Comparison of ENCODE assay signal across 9 cellular contexts in the genomic region with DNA sequence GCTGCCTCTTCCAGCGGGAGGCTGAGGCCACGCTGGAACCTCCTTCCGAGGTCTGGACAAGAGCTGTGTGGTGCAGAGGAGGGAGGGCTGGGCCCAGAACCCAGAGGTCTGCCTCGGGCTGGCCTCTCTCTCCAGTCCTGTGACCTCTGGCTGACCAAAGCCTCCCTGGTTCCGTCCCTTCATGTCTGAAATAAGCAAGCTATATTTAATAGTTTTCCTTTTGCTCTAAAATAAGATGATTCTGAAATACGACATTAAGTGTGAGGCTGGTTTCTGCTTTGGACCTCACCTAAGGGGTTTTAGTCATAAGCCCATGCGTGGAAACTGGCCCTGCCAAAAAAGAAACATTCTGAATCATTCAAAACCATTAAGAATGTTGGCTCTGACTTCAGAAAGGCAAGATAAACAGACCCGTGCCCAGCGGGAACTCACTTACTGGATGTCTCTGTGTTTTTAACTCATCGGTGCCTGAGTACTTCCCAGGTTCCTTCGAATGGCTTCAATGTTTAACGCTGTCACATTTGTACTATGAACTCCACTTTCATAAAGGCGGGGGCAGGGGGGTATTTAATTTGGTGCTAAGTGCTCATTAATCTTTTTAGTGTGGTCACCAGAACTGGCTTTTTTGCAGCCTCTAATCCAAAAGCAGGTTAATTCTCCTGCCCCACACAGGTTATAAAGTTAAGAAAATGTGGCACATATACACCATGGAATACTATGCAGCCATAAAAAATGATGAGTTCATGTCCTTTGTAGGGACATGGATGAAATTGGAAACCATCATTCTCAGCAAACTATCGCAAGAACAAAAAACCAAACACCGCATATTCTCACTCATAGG.
A peak's percentile ranks its signal among the peaks of the same experiment; 100 is the strongest.
DNase-seq lines count a peak whose midpoint lies in the region; ATAC-seq and TF ChIP-seq lines count a peak whose summit lies in the region.
"Had no signal": no experiment of that assay in that cellular context is flagged by ENCODE, and none has a peak within 500 bp of the region (broad histone marks: within the 10 kb centered on the region; RNA-seq: fewer than 3 reads in every experiment).

No MANE protein-coding gene starts in this region.

- peak overlapping the region; percentile 67 to 84 (median 71) for H3K27ac Mint-ChIP-seq in IgD-negative memory B cell
- no peak overlapping the region; a peak in 1 of 7 replicates for H3K27ac Mint-ChIP-seq in H9

- no peak overlapping the region for H2BK12ac ChIP-seq in H9 (ENCODE audit: insufficient read length, low read depth, low read length)

- intact Hi-C loops in right cardiac atrium (cut with DNase I) = loop anchor here (10.0 kb wide), 3 partner anchors 113 to 153 kb away; no protein-coding TSS in a partner anchor

- no peak overlapping the region for H4K5ac ChIP-seq in H9 (ENCODE audit: insufficient read length, low read depth, low read length)

- DNase-seq in right cardiac atrium (peak; percentile 72 to 86 (median 74)), NCI-H2107 (lab: John Stamatoyannopoulos, UW) (no peak), H9 (no peak), Kasumi-1 (lab: John Stamatoyannopoulos, UW) (no peak)
- DNase-seq: NCI-H1930 had no signal

- H3K27me3 Mint-ChIP-seq in IgD-negative memory B cell (no peaks in the 10 kb centered on the region), H9 (ENCODE audit: low read depth) (no peaks in the 10 kb centered on the region)

- no peak overlapping the region for H2AK5ac ChIP-seq in H9 (ENCODE audit: insufficient read length, low read length)

- H2BK15ac ChIP-seq in H9 (ENCODE audit: low read depth, low read length) = no peak overlapping the region

- H3K14ac ChIP-seq in H9 (ENCODE audit: insufficient read depth, low read length) = no peak overlapping the region

- no peaks in the 10 kb centered on the region for H3K9me3 ChIP-seq in right cardiac atrium (ENCODE audit: control insufficient read depth, low read length)
- H3K9me3 ChIP-seq in subcutaneous abdominal adipose tissue (ENCODE audit: control insufficient read depth in 5 of 5, low read length in 5 of 5) = no peaks in the 10 kb centered on the region
- H3K9me3 ChIP-seq in H9 (ENCODE audit: control insufficient read depth, low read depth, low read length) = no peaks in the 10 kb centered on the region

- no peaks in the 10 kb centered on the region for H3K79me1 ChIP-seq in H9 (ENCODE audit: insufficient read depth, low read depth, low read length, poor library complexity, severe bottlenecking)

- H3K36me3 Mint-ChIP-seq in IgD-negative memory B cell (peaks cover 4% of the 10 kb centered on the region), H9 (ENCODE audit: insufficient read depth in 1 of 3, low read depth in 3 of 3) (peaks cover 0 to 4% (median 0%) of the 10 kb centered on the region in 3 experiments; a peak in 2 of 7 replicates)

- peak overlapping the region; percentile 35 for H3K27ac ChIP-seq in angular gyrus (ENCODE audit: low read depth, low read length)
- H3K27ac ChIP-seq in right cardiac atrium (ENCODE audit: low read length) = peak overlapping the region; percentile 92
- H3K27ac ChIP-seq in subcutaneous abdominal adipose tissue (ENCODE audit: low read depth, low read length) = peak overlapping the region; percentile 97
- no peak overlapping the region for H3K27ac ChIP-seq in H9 (ENCODE audit: insufficient read length, low read depth, low read length)

- no peak overlapping the region for H3K4me2 ChIP-seq in H9 (ENCODE audit: insufficient read depth, insufficient read length, low read length)

- peaks cover 4 to 52% (median 28%) of the 10 kb centered on the region in 5 donors for H3K36me3 ChIP-seq in subcutaneous abdominal adipose tissue (ENCODE audit: control insufficient read depth in 5 of 5, insufficient read depth in 5 of 5, low read length in 5 of 5)

- H3K9me3 Mint-ChIP-seq in IgD-negative memory B cell (no peaks in the 10 kb centered on the region), H9 (no peaks in the 10 kb centered on the region)

- peak; percentile 78 to 79 for ATAC-seq in right cardiac atrium
- no peak for ATAC-seq in HG03097 (IDR thresholded peaks at IDR 0.05; ENCODE audit: low FRiP score, unreplicated experiment)

- no peak for TF ChIP-seq CTCF in H9 (conservative IDR thresholded peaks at IDR 0.05)

- H3K23me2 ChIP-seq in H9 (ENCODE audit: insufficient read length, low read depth, low read length, poor library complexity, severe bottlenecking) = no peaks in the 10 kb centered on the region

- H3K9ac ChIP-seq in subcutaneous abdominal adipose tissue (ENCODE audit: low read length in 5 of 5) (peak overlapping the region in 4 of 5 donors; percentile 22 to 65 (median 50)), H9 (ENCODE audit: extremely low read depth, insufficient read length, low read length) (no peak overlapping the region)

- H3K4me3 Mint-ChIP-seq in IgD-negative memory B cell (no peak overlapping the region), H9 (no peak overlapping the region)

- no peak overlapping the region for H4K8ac ChIP-seq in H9 (replicated peaks; ENCODE audit: insufficient read length, low read depth, low read length)

- H3K4me1 Mint-ChIP-seq in IgD-negative memory B cell = peaks cover 16 to 32% (median 18%) of the 10 kb centered on the region in 3 donors
- peaks cover 33 to 37% of the 10 kb centered on the region in 2 experiments for H3K4me1 Mint-ChIP-seq in H9

- H3K4ac ChIP-seq in H9 (ENCODE audit: low read depth, low read length) = no peak overlapping the region

- no peak overlapping the region for H2AFZ ChIP-seq in H9 (ENCODE audit: low read length)

- WGBS in right cardiac atrium = 45% methylated on average over 13 of the region's 15 CpGs
- no CpG with 5 or more reads among the region's 15 CpGs for WGBS in H9 (ENCODE audit: extremely low coverage, insufficient read length, low lambda C conversion rate)

- H2BK20ac ChIP-seq in H9 (ENCODE audit: low read depth, low read length, poor library complexity, severe bottlenecking) = no peak overlapping the region

- no peak overlapping the region for H3K4me3 ChIP-seq in right cardiac atrium (ENCODE audit: low read length)
- H3K4me3 ChIP-seq in subcutaneous abdominal adipose tissue (ENCODE audit: low read depth in 1 of 5, low read length in 5 of 5) = peak overlapping the region in 2 of 5 donors; percentile 13

- no peaks in the 10 kb centered on the region for H4K20me1 ChIP-seq in H9 (ENCODE audit: control insufficient read depth, insufficient read depth, insufficient read length)

- H3T11ph ChIP-seq in H9 (ENCODE audit: low read length) = no peak overlapping the region

- no peak overlapping the region for H3K56ac ChIP-seq in H9 (ENCODE audit: insufficient read length, low read depth, low read length)

- H3K23ac ChIP-seq in H9 (ENCODE audit: insufficient read length, low read depth, low read length) = no peak overlapping the region

- no peak overlapping the region for H4K91ac ChIP-seq in H9 (ENCODE audit: insufficient read length, low read depth, low read length)

- H2BK120ac ChIP-seq in H9 (ENCODE audit: low read depth, low read length, poor library complexity, severe bottlenecking) = no peak overlapping the region

- peaks cover 19% of the 10 kb centered on the region for H3K4me1 ChIP-seq in right cardiac atrium (ENCODE audit: control insufficient read depth, insufficient read depth, low read length)
- peaks cover 4 to 45% (median 37%) of the 10 kb centered on the region in 5 donors for H3K4me1 ChIP-seq in subcutaneous abdominal adipose tissue (ENCODE audit: control insufficient read depth in 5 of 5, insufficient read depth in 5 of 5, low read length in 5 of 5)
- no peaks in the 10 kb centered on the region for H3K4me1 ChIP-seq in H9 (ENCODE audit: insufficient read depth, low read length)

- no peaks in the 10 kb centered on the region for H3K79me2 ChIP-seq in H9 (ENCODE audit: insufficient read depth, low read length)

- no peaks in the 10 kb centered on the region for H3K27me3 ChIP-seq in right cardiac atrium (ENCODE audit: control insufficient read depth, insufficient read depth)
- no peaks in the 10 kb centered on the region for H3K27me3 ChIP-seq in subcutaneous abdominal adipose tissue (ENCODE audit: control insufficient read depth in 5 of 5, insufficient read depth in 4 of 5, low read length in 5 of 5)
- H3K27me3 ChIP-seq in H9 (ENCODE audit: insufficient read depth, low read length) = no peaks in the 10 kb centered on the region

- H2BK5ac ChIP-seq in H9 (ENCODE audit: insufficient read length, low read length) = no peak overlapping the region

- H3K18ac ChIP-seq in H9 (ENCODE audit: insufficient read length, low read depth, low read length) = no peak overlapping the region

Comparison
In these comparisons a context has a peak if more than half of its experiments do, and no peak if none do; other contexts are left out.
1. H3K27ac Mint-ChIP-seq: peak in IgD-negative memory B cell (3 of 3); none in H9 (0 of 3).
2. DNase-seq: peak in right cardiac atrium (3 of 3); none in NCI-H2107 (single experiment), H9 (single experiment) and Kasumi-1 (0 of 2).